In genomic region chr17:38742431-38743308, GRCh38 we compare ENCODE assay signal across 10 cellular contexts. TPM values are rescaled to one million over a fixed set of nuclear protein-coding genes. Genes with fewer than 3 reads are reported as not detected.
DNase-seq lines count a peak whose midpoint lies in the region; ATAC-seq and TF ChIP-seq lines count a peak whose summit lies in the region.
"Had no signal": no experiment of that assay in that cellular context is flagged by ENCODE, and none has a peak within 500 bp of the region (broad histone marks: within the 10 kb centered on the region; RNA-seq: fewer than 3 reads in every experiment).

No MANE protein-coding gene starts in this region.

- no peaks in the 10 kb centered on the region for H3K27me3 ChIP-seq in SK-N-SH (ENCODE audit: insufficient read depth)
- no peaks in the 10 kb centered on the region for H3K27me3 ChIP-seq in gastroesophageal sphincter
- H3K27me3 ChIP-seq in skeletal muscle tissue (ENCODE audit: control insufficient read depth in 3 of 3, insufficient read depth in 3 of 3, low read length in 3 of 3), result peaks cover 15 to 26% (median 26%) of the 10 kb centered on the region in 3 donors
- H3K27me3 ChIP-seq in H9 (ENCODE audit: insufficient read depth, low read length), result no peaks in the 10 kb centered on the region

- H3K4me3 ChIP-seq in SK-N-SH (ENCODE audit: low read depth in 2 of 2, low read length in 1 of 2) (peak overlapping the region in 1 of 2 experiments; percentile 13; a peak in 1 of 4 replicates), gastroesophageal sphincter (peak overlapping the region in 1 of 2 donors; percentile 13), skeletal muscle tissue (ENCODE audit: low read length in 3 of 3) (peak overlapping the region in 1 of 3 donors; percentile 17)

- peak in 1 of 2 experiments; percentile 68; a peak in 1 of 4 replicates for TF ChIP-seq EP300 in SK-N-SH (IDR thresholded peaks at IDR 0.05; ENCODE audit: borderline replicate concordance in 1 of 2, low read depth in 1 of 2, low read length in 1 of 2)
- TF ChIP-seq EP300 in gastroesophageal sphincter (IDR thresholded peaks at IDR 0.05), result no peak

- no peak overlapping the region for H2BK15ac ChIP-seq in H9 (ENCODE audit: low read depth, low read length)

- no peak overlapping the region for H2AFZ ChIP-seq in SK-N-SH (ENCODE audit: low read depth)
- no peak overlapping the region for H2AFZ ChIP-seq in H9 (ENCODE audit: low read length)

- no peak for TF ChIP-seq POLR2A in gastroesophageal sphincter (IDR thresholded peaks at IDR 0.05)

- H3K36me3 Mint-ChIP-seq in T-helper 1 cell treated with Interleukin-12 subunit alpha and Interleukin-12 subunit beta and Interleukin-4 antibody, amounts not matched to agents 30 μg/mL and 1 μg/mL, for 36 hours (ENCODE audit: low read depth), result no peaks in the 10 kb centered on the region
- H3K36me3 Mint-ChIP-seq in H9 (ENCODE audit: insufficient read depth in 1 of 3, low read depth in 3 of 3), result peaks cover 27 to 45% (median 44%) of the 10 kb centered on the region in 3 experiments
- H3K36me3 Mint-ChIP-seq in activated T-cell treated with anti-CD3 and anti-CD28 coated beads, Interleukin-2, amount 50 U/mL, for 4 hours (ENCODE audit: insufficient read depth), result no peaks in the 10 kb centered on the region

- no peak overlapping the region for H3K14ac ChIP-seq in H9 (ENCODE audit: insufficient read depth, low read length)

- no peak overlapping the region for H2BK120ac ChIP-seq in H9 (ENCODE audit: low read depth, low read length, poor library complexity, severe bottlenecking)

- no peak overlapping the region for H3T11ph ChIP-seq in H9 (ENCODE audit: low read length)

- H3K18ac ChIP-seq in H9 (ENCODE audit: insufficient read length, low read depth, low read length), result no peak overlapping the region

- peaks cover 14% of the 10 kb centered on the region for H3K27me3 Mint-ChIP-seq in T-helper 1 cell treated with Interleukin-12 subunit alpha and Interleukin-12 subunit beta and Interleukin-4 antibody, amounts not matched to agents 30 μg/mL and 1 μg/mL, for 36 hours (ENCODE audit: low read depth)
- no peaks in the 10 kb centered on the region; the same call in none of the 2 replicates for H3K27me3 Mint-ChIP-seq in H9 (ENCODE audit: low read depth)
- H3K27me3 Mint-ChIP-seq in activated T-cell treated with anti-CD3 and anti-CD28 coated beads, Interleukin-2, amount 50 U/mL, for 4 hours (ENCODE audit: low read depth), result peaks cover 23% of the 10 kb centered on the region

- H4K8ac ChIP-seq in H9 (replicated peaks; ENCODE audit: insufficient read length, low read depth, low read length), result no peak overlapping the region

- peaks cover 4 to 23% of the 10 kb centered on the region in 2 experiments for H3K36me3 ChIP-seq in SK-N-SH (replicated peaks in 1 of 2; ENCODE audit: control insufficient read depth in 1 of 2, insufficient read depth in 2 of 2, low read length in 1 of 2)
- H3K36me3 ChIP-seq in gastroesophageal sphincter, result peaks cover 0 to 27% of the 10 kb centered on the region in 2 donors
- H3K36me3 ChIP-seq in skeletal muscle tissue (ENCODE audit: control insufficient read depth in 3 of 3, insufficient read depth in 3 of 3, low read length in 3 of 3), result peaks cover 0 to 12% (median 12%) of the 10 kb centered on the region in 3 donors

- peak overlapping the region; percentile 39 for H3K9ac ChIP-seq in SK-N-SH
- peak overlapping the region in 2 of 3 donors; percentile 56 to 62 for H3K9ac ChIP-seq in skeletal muscle tissue (ENCODE audit: low read depth in 1 of 3, low read length in 3 of 3)
- H3K9ac ChIP-seq in H9 (ENCODE audit: extremely low read depth, insufficient read length, low read length), result no peak overlapping the region

- peaks cover 13% of the 10 kb centered on the region for H3F3A ChIP-seq in SK-N-SH (replicated peaks; ENCODE audit: insufficient read depth)

- H3K4ac ChIP-seq in H9 (ENCODE audit: low read depth, low read length), result no peak overlapping the region

- H2BK20ac ChIP-seq in H9 (ENCODE audit: low read depth, low read length, poor library complexity, severe bottlenecking), result no peak overlapping the region

- H3K4me1 Mint-ChIP-seq in T-helper 1 cell treated with Interleukin-12 subunit alpha and Interleukin-12 subunit beta and Interleukin-4 antibody, amounts not matched to agents 30 μg/mL and 1 μg/mL, for 36 hours (ENCODE audit: low read depth), result peaks cover 23% of the 10 kb centered on the region
- peaks cover 46 to 61% of the 10 kb centered on the region in 2 experiments for H3K4me1 Mint-ChIP-seq in H9
- H3K4me1 Mint-ChIP-seq in activated T-cell treated with anti-CD3 and anti-CD28 coated beads, Interleukin-2, amount 50 U/mL, for 4 hours (ENCODE audit: low read depth), result peaks cover 4% of the 10 kb centered on the region

- no peaks in the 10 kb centered on the region for H3K9me2 ChIP-seq in SK-N-SH

- H3K79me2 ChIP-seq in SK-N-SH (ENCODE audit: insufficient read depth) (peaks cover 85% of the 10 kb centered on the region), H9 (ENCODE audit: insufficient read depth, low read length) (peaks cover 62% of the 10 kb centered on the region)

- H3K23me2 ChIP-seq in H9 (ENCODE audit: insufficient read length, low read depth, low read length, poor library complexity, severe bottlenecking), result peaks cover 15% of the 10 kb centered on the region

- no peak overlapping the region for H3K23ac ChIP-seq in H9 (ENCODE audit: insufficient read length, low read depth, low read length)

- H3K56ac ChIP-seq in H9 (ENCODE audit: insufficient read length, low read depth, low read length), result no peak overlapping the region

- peak overlapping the region; percentile 36 for H3K27ac Mint-ChIP-seq in T-helper 1 cell treated with Interleukin-12 subunit alpha and Interleukin-12 subunit beta and Interleukin-4 antibody, amounts not matched to agents 30 μg/mL and 1 μg/mL, for 36 hours
- peak overlapping the region in 1 of 3 experiments; percentile 49; a peak in 2 of 7 replicates for H3K27ac Mint-ChIP-seq in H9
- H3K27ac Mint-ChIP-seq: B cell had no signal

- ATAC-seq in gastroesophageal sphincter, result peak; percentile 81
- ATAC-seq in activated T-cell treated with anti-CD3 and anti-CD28 coated beads, Interleukin-2, amount 50 U/mL, for 4 hours, result no peak

- DNase-seq in T-helper 1 cell (no peak), SK-N-SH (peak; percentile 84), H9 (no peak), DMS114 treated with DMSO at 0.1 percent for 48 hours (lab: John Stamatoyannopoulos, UW; ENCODE audit: unreplicated experiment) (no peak)
- DNase-seq in activated T-cell treated with anti-CD3 and anti-CD28 coated beads, Interleukin-2, amount 50 U/mL, for 4 hours, result no peak
- DNase-seq: naive B cell had no signal

- no peaks in the 10 kb centered on the region for H3K9me3 Mint-ChIP-seq in T-helper 1 cell treated with Interleukin-12 subunit alpha and Interleukin-12 subunit beta and Interleukin-4 antibody, amounts not matched to agents 30 μg/mL and 1 μg/mL, for 36 hours
- no peaks in the 10 kb centered on the region; a peak in 1 of 5 replicates for H3K9me3 Mint-ChIP-seq in H9
- H3K9me3 Mint-ChIP-seq in activated T-cell treated with anti-CD3 and anti-CD28 coated beads, Interleukin-2, amount 50 U/mL, for 4 hours, result no peaks in the 10 kb centered on the region
- H3K9me3 Mint-ChIP-seq: naive B cell had no signal

- peaks cover 84% of the 10 kb centered on the region for H4K20me1 ChIP-seq in SK-N-SH (ENCODE audit: insufficient read depth)
- H4K20me1 ChIP-seq in H9 (ENCODE audit: control insufficient read depth, insufficient read depth, insufficient read length), result no peaks in the 10 kb centered on the region

- no peak overlapping the region for H3K4me3 Mint-ChIP-seq in T-helper 1 cell treated with Interleukin-12 subunit alpha and Interleukin-12 subunit beta and Interleukin-4 antibody, amounts not matched to agents 30 μg/mL and 1 μg/mL, for 36 hours
- H3K4me3 Mint-ChIP-seq in H9, result 0 out of 5 replicates have a peak overlapping the region, but pooled peaks of 1 of the 2 experiments have one; percentile 21
- H3K4me3 Mint-ChIP-seq in activated T-cell treated with anti-CD3 and anti-CD28 coated beads, Interleukin-2, amount 50 U/mL, for 4 hours, result no peak overlapping the region
- H3K4me3 Mint-ChIP-seq: B cell had no signal

- peak; percentile 1; the same call in 1 of the 2 replicates for TF ChIP-seq RAD21 in SK-N-SH (IDR thresholded peaks at IDR 0.05; ENCODE audit: low read length)

- CTCF ChIA-PET in SK-N-SH (lab: Yijun Ruan, JAX), result interaction anchor here (0.6 to 7.4 kb wide), 5 partner anchors 9 to 411 kb away, joined by 3 to 88 read pairs (median 9); partner anchors contain the start of gene CISD3

- no peak overlapping the region for H2BK12ac ChIP-seq in H9 (ENCODE audit: insufficient read length, low read depth, low read length)

- H3K4me2 ChIP-seq in SK-N-SH (peak overlapping the region; percentile 41; the same call in 1 of the 2 replicates), H9 (ENCODE audit: insufficient read depth, insufficient read length, low read length) (no peak overlapping the region)

- H2BK5ac ChIP-seq in H9 (ENCODE audit: insufficient read length, low read length), result no peak overlapping the region

- no peaks in the 10 kb centered on the region for H3K9me3 ChIP-seq in SK-N-SH
- no peaks in the 10 kb centered on the region for H3K9me3 ChIP-seq in gastroesophageal sphincter
- H3K9me3 ChIP-seq in skeletal muscle tissue (ENCODE audit: control insufficient read depth in 3 of 3, low read length in 3 of 3), result no peaks in the 10 kb centered on the region
- H3K9me3 ChIP-seq in H9 (ENCODE audit: control insufficient read depth, low read depth, low read length), result no peaks in the 10 kb centered on the region

- H4K5ac ChIP-seq in H9 (ENCODE audit: insufficient read length, low read depth, low read length), result no peak overlapping the region

- H3K4me1 ChIP-seq in SK-N-SH (ENCODE audit: control insufficient read depth in 1 of 2, insufficient read depth in 2 of 2, low read depth in 1 of 2, low read length in 1 of 2) (peaks cover 9 to 64% of the 10 kb centered on the region in 2 experiments; a peak in 2 of 4 replicates), gastroesophageal sphincter (peaks cover 0 to 72% (median 32%) of the 10 kb centered on the region in 3 donors), skeletal muscle tissue (ENCODE audit: control insufficient read depth in 3 of 3, insufficient read depth in 3 of 3, low read length in 3 of 3) (peaks cover 26 to 42% (median 34%) of the 10 kb centered on the region in 3 donors), H9 (ENCODE audit: insufficient read depth, low read length) (peaks cover 5% of the 10 kb centered on the region; the same call in 1 of the 2 replicates)

- H3K27ac ChIP-seq in SK-N-SH (ENCODE audit: low read depth in 2 of 2, low read length in 1 of 2) (peak overlapping the region; percentile 83 to 95), gastroesophageal sphincter (peak overlapping the region; percentile 70 to 95 (median 88)), skeletal muscle tissue (ENCODE audit: low read depth, low read length) (peak overlapping the region; percentile 76), H9 (ENCODE audit: insufficient read length, low read depth, low read length) (no peak overlapping the region)

- POLR2A ChIA-PET in SK-N-SH (lab: Yijun Ruan, JAX), result interaction anchor here (0.6 to 1.7 kb wide), 5 partner anchors 9 to 181 kb away, joined by 3 to 12 read pairs (median 3); partner anchors contain the start of gene PSMB3

- H4K91ac ChIP-seq in H9 (ENCODE audit: insufficient read length, low read depth, low read length), result no peak overlapping the region

- no peak for TF ChIP-seq CTCF in SK-N-SH (IDR thresholded peaks at IDR 0.05)
- no peak for TF ChIP-seq CTCF in gastroesophageal sphincter (IDR thresholded peaks at IDR 0.05)
- TF ChIP-seq CTCF in H9 (conservative IDR thresholded peaks at IDR 0.05), result no peak

- H2AK5ac ChIP-seq in H9 (ENCODE audit: insufficient read length, low read length), result no peak overlapping the region

- H3K79me1 ChIP-seq in H9 (ENCODE audit: insufficient read depth, low read depth, low read length, poor library complexity, severe bottlenecking), result peaks cover 13% of the 10 kb centered on the region

- WGBS in SK-N-SH (ENCODE audit: low lambda C conversion rate), result 46% methylated on average over 16 of the region's 22 CpGs
- 28 to 30% methylated on average over 12 to 15 of the region's 22 CpGs for WGBS in gastroesophageal sphincter (ENCODE audit: low coverage in 1 of 2), 2 donors
- no CpG with 5 or more reads among the region's 22 CpGs for WGBS in H9 (ENCODE audit: extremely low coverage, insufficient read length, low lambda C conversion rate)

RNA-seq across cellular contexts. Expression of gene PCGF2, which starts 5.5 kb away (rescaled TPM):
- polyA plus RNA-seq in SK-N-SH (2012; rRNA removed), result 24.2 and 39.8 TPM in 2 replicates
- polyA plus RNA-seq in SK-N-SH (2012; cell fraction: cytosol; rRNA removed), result 23.0 and 26.3 TPM in 2 replicates
- 54.1 and 67.6 TPM in 2 replicates for polyA plus RNA-seq in SK-N-SH (2012; cell fraction: nucleus; rRNA removed)
- total RNA-seq in gastroesophageal sphincter (10 to 100 TPM in 1 of 4 donors, 1 to 10 TPM in 3; 6.4 to 13.0 (median 9.7) TPM), skeletal muscle tissue (3.1 TPM), H9 (2021) (106 and 116 TPM in 2 replicates)
- total RNA-seq in activated T-cell treated with anti-CD3 and anti-CD28 coated beads, Interleukin-2, amount 50 U/mL, for 4 hours, result under 1 TPM; 0.16 to 0.58 (median 0.43) TPM
- total RNA-seq: B cell had no signal

RNA-seq across cellular contexts. Expression of gene PSMB3, which starts 9.9 kb away (rescaled TPM):
- 480 and 533 TPM in 2 replicates for polyA plus RNA-seq in SK-N-SH (2012; rRNA removed)
- 326 and 421 TPM in 2 replicates for polyA plus RNA-seq in SK-N-SH (2012; cell fraction: cytosol; rRNA removed)
- 286 and 336 TPM in 2 replicates for polyA plus RNA-seq in SK-N-SH (2012; cell fraction: nucleus; rRNA removed)
- 100 to 1,000 TPM; 107 to 123 (median 117) TPM for total RNA-seq in gastroesophageal sphincter
- total RNA-seq in skeletal muscle tissue, result 156 TPM
- 242 and 252 TPM in 2 replicates for total RNA-seq in H9 (2021)
- 100 to 1,000 TPM; 527 to 569 (median 554) TPM for total RNA-seq in activated T-cell treated with anti-CD3 and anti-CD28 coated beads, Interleukin-2, amount 50 U/mL, for 4 hours

RNA-seq across cellular contexts. Expression of gene CISD3, which starts 12.5 kb away (rescaled TPM):
- polyA plus RNA-seq in SK-N-SH (2012; rRNA removed), result 12.9 and 16.5 TPM in 2 replicates
- polyA plus RNA-seq in SK-N-SH (2012; cell fraction: cytosol; rRNA removed), result 9.3 and 10.9 TPM in 2 replicates
- 5.9 and 8.6 TPM in 2 replicates for polyA plus RNA-seq in SK-N-SH (2012; cell fraction: nucleus; rRNA removed)
- total RNA-seq in gastroesophageal sphincter, result 10 to 100 TPM in 2 of 4 donors, 1 to 10 TPM in 2; 8.5 to 14.9 (median 11.1) TPM
- total RNA-seq in skeletal muscle tissue, result 3.1 TPM
- 10.7 and 11.2 TPM in 2 replicates for total RNA-seq in H9 (2021)
- 10 to 100 TPM; 47.2 to 73.3 (median 67.8) TPM for total RNA-seq in activated T-cell treated with anti-CD3 and anti-CD28 coated beads, Interleukin-2, amount 50 U/mL, for 4 hours

RNA-seq across cellular contexts. Expression of gene MLLT6, which starts 37.6 kb away (rescaled TPM):
- polyA plus RNA-seq in SK-N-SH (2012; rRNA removed), result 41.5 and 43.6 TPM in 2 replicates
- 11.5 and 18.3 TPM in 2 replicates for polyA plus RNA-seq in SK-N-SH (2012; cell fraction: cytosol; rRNA removed)
- 118 and 131 TPM in 2 replicates for polyA plus RNA-seq in SK-N-SH (2012; cell fraction: nucleus; rRNA removed)
- total RNA-seq in gastroesophageal sphincter (100 to 1,000 TPM in 1 of 4 donors, 10 to 100 TPM in 3; 55.6 to 101 (median 77.9) TPM), skeletal muscle tissue (16.2 TPM), H9 (2021) (25.1 and 26.4 TPM in 2 replicates)
- 100 to 1,000 TPM; 263 to 315 (median 286) TPM for total RNA-seq in activated T-cell treated with anti-CD3 and anti-CD28 coated beads, Interleukin-2, amount 50 U/mL, for 4 hours

RNA-seq across cellular contexts. Expression of gene PIP4K2B, which starts 56.7 kb away (rescaled TPM):
- polyA plus RNA-seq in SK-N-SH (2012; rRNA removed), result 29.8 and 36.7 TPM in 2 replicates
- 21.0 and 29.3 TPM in 2 replicates for polyA plus RNA-seq in SK-N-SH (2012; cell fraction: cytosol; rRNA removed)
- 35.7 and 47.9 TPM in 2 replicates for polyA plus RNA-seq in SK-N-SH (2012; cell fraction: nucleus; rRNA removed)
- total RNA-seq in gastroesophageal sphincter (10 to 100 TPM; 43.9 to 80.3 (median 62.1) TPM), skeletal muscle tissue (37.6 TPM), H9 (2021) (61.9 and 62.9 TPM in 2 replicates)
- total RNA-seq in activated T-cell treated with anti-CD3 and anti-CD28 coated beads, Interleukin-2, amount 50 U/mL, for 4 hours, result 10 to 100 TPM; 33.6 to 40.5 (median 39.3) TPM
